Comparison of ENCODE assay signal across 3 cellular contexts in genomic region chr17:82242698-82242976, GRCh38.
TF ChIP-seq lines count a peak whose summit lies in the region.

No MANE protein-coding gene starts in this region.

TF ChIP-seq in SK-N-SH, 30 proteins besides CTCF, POLR2A, EP300 and RAD21:
- TF ChIP-seq ZBTB33 (IDR thresholded peaks at IDR 0.05; ENCODE audit: borderline replicate concordance, low read depth) = 0 out of 2 replicates have a peak, but pooled peaks have one; percentile 3
- no peak for TF ChIP-seq FOXJ3 (CRISPR knock-in tag; IDR thresholded peaks at IDR 0.05)
- no peak for TF ChIP-seq YY1 (IDR thresholded peaks at IDR 0.05; ENCODE audit: low read depth)

TF ChIP-seq in SK-N-SH treated with all-trans-retinoic acid at 6 μM for 48 hours, 23 proteins besides CTCF, POLR2A, EP300 and RAD21:
- TF ChIP-seq ZNF70 (CRISPR knock-in tag; IDR thresholded peaks at IDR 0.05) (no peak), OSR1 (CRISPR knock-in tag; IDR thresholded peaks at IDR 0.05) (no peak), CSRNP3 (CRISPR knock-in tag; IDR thresholded peaks at IDR 0.05) (no peak), BACH2 (CRISPR knock-in tag; IDR thresholded peaks at IDR 0.05; ENCODE audit: borderline replicate concordance) (no peak), ZNF8 (CRISPR knock-in tag; IDR thresholded peaks at IDR 0.05) (no peak), ZC3H10 (CRISPR knock-in tag; IDR thresholded peaks at IDR 0.05) (no peak), TCF4 (CRISPR knock-in tag; IDR thresholded peaks at IDR 0.05; ENCODE audit: borderline replicate concordance) (no peak), GLIS3 (CRISPR knock-in tag; IDR thresholded peaks at IDR 0.05) (no peak), PATZ1 (CRISPR knock-in tag; IDR thresholded peaks at IDR 0.05; ENCODE audit: borderline replicate concordance) (no peak)
- TF ChIP-seq, protein P1, sequence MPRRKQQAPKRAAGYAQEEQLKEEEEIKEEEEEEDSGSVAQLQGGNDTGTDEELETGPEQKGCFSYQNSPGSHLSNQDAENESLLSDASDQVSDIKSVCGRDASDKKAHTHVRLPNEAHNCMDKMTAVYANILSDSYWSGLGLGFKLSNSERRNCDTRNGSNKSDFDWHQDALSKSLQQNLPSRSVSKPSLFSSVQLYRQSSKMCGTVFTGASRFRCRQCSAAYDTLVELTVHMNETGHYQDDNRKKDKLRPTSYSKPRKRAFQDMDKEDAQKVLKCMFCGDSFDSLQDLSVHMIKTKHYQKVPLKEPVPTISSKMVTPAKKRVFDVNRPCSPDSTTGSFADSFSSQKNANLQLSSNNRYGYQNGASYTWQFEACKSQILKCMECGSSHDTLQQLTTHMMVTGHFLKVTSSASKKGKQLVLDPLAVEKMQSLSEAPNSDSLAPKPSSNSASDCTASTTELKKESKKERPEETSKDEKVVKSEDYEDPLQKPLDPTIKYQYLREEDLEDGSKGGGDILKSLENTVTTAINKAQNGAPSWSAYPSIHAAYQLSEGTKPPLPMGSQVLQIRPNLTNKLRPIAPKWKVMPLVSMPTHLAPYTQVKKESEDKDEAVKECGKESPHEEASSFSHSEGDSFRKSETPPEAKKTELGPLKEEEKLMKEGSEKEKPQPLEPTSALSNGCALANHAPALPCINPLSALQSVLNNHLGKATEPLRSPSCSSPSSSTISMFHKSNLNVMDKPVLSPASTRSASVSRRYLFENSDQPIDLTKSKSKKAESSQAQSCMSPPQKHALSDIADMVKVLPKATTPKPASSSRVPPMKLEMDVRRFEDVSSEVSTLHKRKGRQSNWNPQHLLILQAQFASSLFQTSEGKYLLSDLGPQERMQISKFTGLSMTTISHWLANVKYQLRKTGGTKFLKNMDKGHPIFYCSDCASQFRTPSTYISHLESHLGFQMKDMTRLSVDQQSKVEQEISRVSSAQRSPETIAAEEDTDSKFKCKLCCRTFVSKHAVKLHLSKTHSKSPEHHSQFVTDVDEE (CRISPR knock-in tag; IDR thresholded peaks at IDR 0.05) = no peak

TF ChIP-seq in GM12878, 131 proteins besides CTCF, POLR2A, EP300 and RAD21:
- no peak for TF ChIP-seq RELB (IDR thresholded peaks at IDR 0.05; ENCODE audit: low read depth)
- TF ChIP-seq POU2F2 (IDR thresholded peaks at IDR 0.05; ENCODE audit: borderline replicate concordance, low read depth, low read length) = 0 out of 3 replicates have a peak, but pooled peaks have one; percentile 4
